ENCODE assay signal across 38 cellular contexts in genomic region chr19:46324277-46324676, GRCh38. TPM values are rescaled to one million over a fixed set of nuclear protein-coding genes. Genes with fewer than 3 reads are reported as not detected.
"Had no signal": no experiment of that assay in that cellular context is flagged by ENCODE, and none has a peak within 500 bp of the region (broad histone marks: within the 10 kb centered on the region; RNA-seq: fewer than 3 reads in every experiment).

No MANE protein-coding gene starts in this region.

- DNase-seq: activated CD4-positive, alpha-beta memory T cell treated with anti-CD3 and anti-CD28 coated beads for 36 hours; activated CD4-positive, alpha-beta T cell treated with anti-CD3 and anti-CD28 coated beads for 1 hour; activated CD4-positive, alpha-beta T cell treated with anti-CD3 and anti-CD28 coated beads for 36 hours; activated CD4-positive, alpha-beta T cell treated with anti-CD3 and anti-CD28 coated beads for 48 hours; activated CD4-positive, alpha-beta T cell treated with anti-CD3 and anti-CD28 coated beads, Interleukin-2, amount 10 ng/mL, durations not matched to agents 7 days and 5 days; activated CD4-positive, alpha-beta T cell treated with anti-CD3 and anti-CD28 coated beads, Interleukin-2, amount 50 U/mL, for 4 hours; activated CD4-positive, CD25-positive, alpha-beta regulatory T cell; activated CD8-positive, alpha-beta memory T cell treated with anti-CD3 and anti-CD28 coated beads, Interleukin-2, amount 50 U/mL, for 4 hours; activated CD8-positive, alpha-beta T cell treated with anti-CD3 and anti-CD28 coated beads for 36 hours; activated effector memory CD4-positive, alpha-beta T cell treated with anti-CD3 and anti-CD28 coated beads, Interleukin-2, amount 50 U/mL, for 16 hours; activated gamma-delta T cell treated with Interleukin-2 at 50 U/mL for 16 hours; activated naive CD4-positive, alpha-beta T cell; activated naive CD4-positive, alpha-beta T cell treated with anti-CD3 and anti-CD28 coated beads for 36 hours; activated naive CD4-positive, alpha-beta T cell treated with anti-CD3 and anti-CD28 coated beads, Interleukin-2, amount 50 U/mL, for 16 hours; activated naive CD8-positive, alpha-beta T cell treated with anti-CD3 and anti-CD28 coated beads for 36 hours; activated T-cell treated with anti-CD3 and anti-CD28 coated beads for 4 hours; activated T-cell treated with anti-CD3 and anti-CD28 coated beads, Interleukin-2, amount 50 U/mL, for 1 hour; activated T-cell treated with anti-CD3 and anti-CD28 coated beads, Interleukin-2, amount 50 U/mL, for 4 hours; activated T-cell treated with anti-CD3 and anti-CD28 coated beads, Interleukin-2, amount 50 U/mL, for 72 hours; adrenal gland; amniotic stem cell; aorta; body of pancreas; brain microvascular endothelial cell; central memory CD4-positive, alpha-beta T cell; T-helper 1 cell; T-helper 2 cell; T-helper 9 cell; WERI-Rb-1 had no signal

- H3K36me3 ChIP-seq: brain microvascular endothelial cell, breast epithelium, WERI-Rb-1 had no signal

- H3K4me1 ChIP-seq: adrenal gland, body of pancreas, breast epithelium had no signal

- H3K9me3 ChIP-seq: body of pancreas had no signal

- H3K27ac ChIP-seq: adrenal gland, body of pancreas, brain microvascular endothelial cell, breast epithelium, WERI-Rb-1 had no signal

- H3K27me3 ChIP-seq: adrenal gland, body of pancreas, brain microvascular endothelial cell, breast epithelium had no signal

- H3K4me3 ChIP-seq: adrenal gland, body of pancreas, breast epithelium had no signal

- FAIRE-seq: astrocyte, TTC549 had no signal

- ATAC-seq: activated CD4-positive, alpha-beta T cell treated with anti-CD3 and anti-CD28 coated beads for 36 hours; activated CD4-positive, CD25-positive, alpha-beta regulatory T cell treated with anti-CD3 and anti-CD28 coated beads, Interleukin-2, amount 50 U/mL, for 24 hours; activated CD8-positive, alpha-beta T cell treated with anti-CD3 and anti-CD28 coated beads for 36 hours; activated naive CD4-positive, alpha-beta T cell treated with anti-CD3 and anti-CD28 coated beads, Interleukin-2, amount 50 U/mL, for 72 hours; activated T-cell treated with anti-CD3 and anti-CD28 coated beads, Interleukin-2, amount 50 U/mL, for 4 hours; activated T-cell treated with anti-CD3 and anti-CD28 coated beads, Interleukin-2, amount 50 U/mL, for 72 hours; activated T-helper 17 cell treated with anti-CD3 and anti-CD28 coated beads, Interleukin-2, amount 50 U/mL, for 72 hours; body of pancreas; WTC11 had no signal

RNA-seq across cellular contexts. Expression of gene HIF3A, which starts 27.4 kb away (rescaled TPM):
- total RNA-seq: activated CD4-positive, alpha-beta memory T cell treated with anti-CD3 and anti-CD28 coated beads for 36 hours; activated CD4-positive, alpha-beta T cell treated with anti-CD3 and anti-CD28 coated beads for 36 hours; activated CD4-positive, alpha-beta T cell treated with anti-CD3 and anti-CD28 coated beads, Interleukin-2, amount 10 ng/mL, durations not matched to agents 7 days and 5 days; activated CD8-positive, alpha-beta memory T cell treated with anti-CD3 and anti-CD28 coated beads for 36 hours; activated CD8-positive, alpha-beta T cell treated with anti-CD3 and anti-CD28 coated beads for 36 hours; activated naive CD4-positive, alpha-beta T cell treated with anti-CD3 and anti-CD28 coated beads for 36 hours; activated naive CD4-positive, alpha-beta T cell treated with anti-CD3 and anti-CD28 coated beads, Interleukin-2, amount 50 U/mL, for 72 hours; activated naive CD8-positive, alpha-beta T cell treated with anti-CD3 and anti-CD28 coated beads for 36 hours; activated T-cell treated with anti-CD3 and anti-CD28 coated beads, Interleukin-2, amount 50 U/mL, for 72 hours; activated T-helper 1 cell treated with anti-CD3 and anti-CD28 coated beads, Interleukin-12 subunit alpha, Interleukin-12 subunit beta, Interleukin-2, Interleukin-4 antibody, amounts not matched to agents 30 ng/mL and 10 ng/mL and 1 ng/mL, durations not matched to agents 14 hours and 24 hours and 36 hours; activated T-helper 17 cell treated with anti-CD3 and anti-CD28 coated beads, Interleukin-2, amount 50 U/mL, for 72 hours had no signal
